In genomic region chr3:12734960-12735359, GRCh38 we compare ENCODE assay signal across 26 cellular contexts. TPM values are rescaled to one million over a fixed set of nuclear protein-coding genes. Genes with fewer than 3 reads are reported as not detected.
"Had no signal": no experiment of that assay in that cellular context is flagged by ENCODE, and none has a peak within 500 bp of the region (broad histone marks: within the 10 kb centered on the region; RNA-seq: fewer than 3 reads in every experiment).

No MANE protein-coding gene starts in this region.

- DNase-seq: effector CD4-positive, alpha-beta T cell; endodermal cell; erythroblast; foreskin melanocyte; heart left ventricle; hippocampal formation; left colon; left ventricle myocardium superior; mesenchymal stem cell; midbrain; nucleus accumbens; ovary; small intestine; stimulated activated CD4-positive, alpha-beta T cell treated with anti-CD3 and anti-CD28 coated beads, Interleukin-12 subunit alpha, Interleukin-12 subunit beta, amount 100 ng/mL, for 4 hours; stimulated activated CD4-positive, alpha-beta T cell treated with anti-CD3 and anti-CD28 coated beads, Interleukin-2, amount 100 ng/mL, for 48 hours; stimulated activated naive CD4-positive, alpha-beta T cell treated with Interleukin-2 at 50 U/mL for 16 hours had no signal

- H3K4me1 ChIP-seq: neural progenitor cell, tibial nerve had no signal

- H3K9ac ChIP-seq: neural progenitor cell had no signal

- H3K36me3 ChIP-seq: heart left ventricle, neural progenitor cell, ovary, right atrium auricular region, tibial nerve had no signal

- H3K27ac ChIP-seq: heart left ventricle, neural progenitor cell, ovary, right atrium auricular region, tibial nerve had no signal

- H3K27me3 ChIP-seq: heart left ventricle, neural progenitor cell, ovary, right atrium auricular region, tibial nerve had no signal

- H3K4me3 ChIP-seq: heart left ventricle, lung, neural progenitor cell, ovary, right atrium auricular region, tibial nerve had no signal

- FAIRE-seq: colon, endothelial cell of umbilical vein, small intestine had no signal

- H3K9me3 ChIP-seq: heart left ventricle, ovary, right atrium auricular region, tibial nerve had no signal

RNA-seq across cellular contexts. Expression of gene TMEM40, which starts 24.1 kb away (rescaled TPM):
- total RNA-seq: endodermal cell; endothelial cell of umbilical vein; glomerular endothelial cell; left colon; natural killer cell treated with Interleukin-12 subunit alpha and Interleukin-12 subunit beta and Interleukin-15 and Interleukin-18, amount 100 ng/mL, for 72 hours; posterior vena cava; temporal lobe; tibial nerve had no signal
- polyA plus RNA-seq: endothelial cell of umbilical vein had no signal
